5 cellular contexts compared by ENCODE assay signal in genomic region chr1:16648756-16649155, GRCh38. TPM values are rescaled to one million over a fixed set of nuclear protein-coding genes. Genes with fewer than 3 reads are reported as not detected.
"Had no signal": no experiment of that assay in that cellular context is flagged by ENCODE, and none has a peak within 500 bp of the region (broad histone marks: within the 10 kb centered on the region; RNA-seq: fewer than 3 reads in every experiment).

No MANE protein-coding gene starts in this region.

RNA-seq across cellular contexts. Expression of gene RNU1-3, which starts 18.0 kb away (rescaled TPM):
- polyA plus RNA-seq: esophagus, foreskin keratinocyte, neural cell, small intestine, thymus had no signal
